In the genomic region with DNA sequence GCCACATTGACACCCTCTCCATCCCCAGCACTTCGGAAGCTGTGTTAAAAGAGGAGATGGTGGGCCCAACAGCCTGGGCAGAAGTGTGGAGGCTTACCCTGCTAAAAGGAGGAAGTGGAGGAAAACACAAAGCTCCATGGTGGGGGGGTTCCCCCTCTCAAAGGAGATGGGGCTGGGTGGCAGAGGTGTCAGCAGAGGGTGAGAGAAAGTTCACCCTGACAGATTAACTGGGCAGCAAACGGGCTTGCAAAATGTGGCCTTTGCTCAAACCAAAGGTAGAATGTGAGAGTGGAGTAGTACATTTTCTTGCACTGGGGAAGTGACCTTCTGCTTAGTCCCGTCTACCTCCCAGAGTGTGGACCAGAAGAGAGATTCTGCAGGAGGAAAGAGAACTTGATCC, we compare ENCODE assay signal across 14 cellular contexts. TPM values are rescaled to one million over a fixed set of nuclear protein-coding genes. Genes with fewer than 3 reads are reported as not detected.
A peak's percentile ranks its signal among the peaks of the same experiment; 100 is the strongest.
DNase-seq lines count a peak whose midpoint lies in the region; ATAC-seq and TF ChIP-seq lines count a peak whose summit lies in the region.
"Had no signal": no experiment of that assay in that cellular context is flagged by ENCODE, and none has a peak within 500 bp of the region (broad histone marks: within the 10 kb centered on the region; RNA-seq: fewer than 3 reads in every experiment).

No MANE protein-coding gene starts in this region.

- H4K20me1 ChIP-seq in neural progenitor cell (ENCODE audit: low read depth) = peaks cover 13% of the 10 kb centered on the region

- H3K4me3 ChIP-seq in endodermal cell (ENCODE audit: low read length) (no peak overlapping the region), neural progenitor cell (no peak overlapping the region)

- peak; percentile 90 for DNase-seq in MV-4-11 (lab: John Stamatoyannopoulos, UW)
- DNase-seq in memory B cell (ENCODE audit: low spot score in 2 of 2) = peak; percentile 37 to 52
- no peak for DNase-seq in endodermal cell
- DNase-seq in COLO668 (lab: John Stamatoyannopoulos, UW; ENCODE audit: unreplicated experiment) = no peak
- no peak for DNase-seq in neural progenitor cell (ENCODE audit: low spot score)
- no peak for DNase-seq in DMS79 treated with DMSO at 0.1 percent for 48 hours (lab: John Stamatoyannopoulos, UW)
- DNase-seq: activated T-cell treated with anti-CD3 and anti-CD28 coated beads, Interleukin-2, amount 50 U/mL, for 48 hours; central memory CD4-positive, alpha-beta T cell; foreskin fibroblast; Karpas-422; NCI-H510A treated with DMSO at 0.1 percent for 48 hours; trophoblast cell had no signal

- peak overlapping the region; percentile 44 for H3K4me3 Mint-ChIP-seq in memory B cell
- no peak overlapping the region for H3K4me3 Mint-ChIP-seq in endodermal cell
- H3K4me3 Mint-ChIP-seq in neural progenitor cell = no peak overlapping the region

- H3K36me3 ChIP-seq in endodermal cell (ENCODE audit: control insufficient read depth, insufficient read depth, low read length) = no peaks in the 10 kb centered on the region
- H3K36me3 ChIP-seq in neural progenitor cell = no peaks in the 10 kb centered on the region

- no peaks in the 10 kb centered on the region for H3K9me3 ChIP-seq in endodermal cell (ENCODE audit: control insufficient read depth, low read length)
- H3K9me3 ChIP-seq in neural progenitor cell (ENCODE audit: low read depth) = no peaks in the 10 kb centered on the region

- no peak overlapping the region for H3K9ac ChIP-seq in endodermal cell (ENCODE audit: extremely low read depth, low read length, poor library complexity, severe bottlenecking)
- H3K9ac ChIP-seq in neural progenitor cell = no peak overlapping the region

- H3K27ac ChIP-seq in endodermal cell (ENCODE audit: low read depth, low read length) (no peak overlapping the region), neural progenitor cell (no peak overlapping the region)

- H2AFZ ChIP-seq in neural progenitor cell (replicated peaks) = no peak overlapping the region

- H3K27me3 ChIP-seq in endodermal cell (ENCODE audit: control insufficient read depth, insufficient read depth, low read length, poor library complexity, severe bottlenecking) (no peaks in the 10 kb centered on the region), neural progenitor cell (no peaks in the 10 kb centered on the region)

- H3K79me2 ChIP-seq in neural progenitor cell (ENCODE audit: low read depth) = peaks cover 6% of the 10 kb centered on the region

- no peaks in the 10 kb centered on the region for H3K9me3 Mint-ChIP-seq in memory B cell
- H3K9me3 Mint-ChIP-seq in endodermal cell = no peaks in the 10 kb centered on the region
- H3K9me3 Mint-ChIP-seq in neural progenitor cell = no peaks in the 10 kb centered on the region

- H3K4me2 ChIP-seq in neural progenitor cell = no peak overlapping the region

- no peaks in the 10 kb centered on the region for H3K36me3 Mint-ChIP-seq in memory B cell
- no peaks in the 10 kb centered on the region for H3K36me3 Mint-ChIP-seq in endodermal cell (ENCODE audit: low read depth)
- H3K36me3 Mint-ChIP-seq in neural progenitor cell = no peaks in the 10 kb centered on the region

- ATAC-seq in GM18508 (IDR thresholded peaks at IDR 0.05; ENCODE audit: insufficient read depth, unreplicated experiment) (peak; percentile 50), GM21515 (IDR thresholded peaks at IDR 0.05; ENCODE audit: unreplicated experiment) (peak; percentile 54), memory B cell (ENCODE audit: low read depth) (peak; percentile 98)

- WGBS in endodermal cell (ENCODE audit: insufficient coverage in 1 of 2, insufficient read length in 1 of 2), 2 experiments = 84 to 100% methylated on average over 2 to 3 of the region's 3 CpGs

- H3K27ac Mint-ChIP-seq in memory B cell (peak overlapping the region; percentile 14), endodermal cell (no peak overlapping the region), neural progenitor cell (no peak overlapping the region)

- H3K27me3 Mint-ChIP-seq in memory B cell = no peaks in the 10 kb centered on the region
- no peaks in the 10 kb centered on the region for H3K27me3 Mint-ChIP-seq in endodermal cell (ENCODE audit: insufficient read depth)
- no peaks in the 10 kb centered on the region for H3K27me3 Mint-ChIP-seq in neural progenitor cell (ENCODE audit: insufficient read depth, low read depth)

- H3K4me1 Mint-ChIP-seq in memory B cell (peaks cover 52% of the 10 kb centered on the region), endodermal cell (peaks cover 13% of the 10 kb centered on the region), neural progenitor cell (peaks cover 26% of the 10 kb centered on the region)

- TF ChIP-seq CTCF in endodermal cell (conservative IDR thresholded peaks at IDR 0.05) (no peak), neural progenitor cell (IDR thresholded peaks at IDR 0.05) (no peak)

- H3K4me1 ChIP-seq in endodermal cell (ENCODE audit: control insufficient read depth, insufficient read depth, low read length) (no peaks in the 10 kb centered on the region), neural progenitor cell (peaks cover 8% of the 10 kb centered on the region)

- H3F3A ChIP-seq in neural progenitor cell (ENCODE audit: low read depth) = no peaks in the 10 kb centered on the region

RNA-seq across cellular contexts. Expression of a gene that starts 44.7 kb away (rescaled TPM):
- total RNA-seq in endodermal cell = 10 to 100 TPM; 47.8 to 65.6 TPM
- polyA plus RNA-seq in endodermal cell (2013, experiment 1 of 2) = 22.1 TPM
- 17.6 TPM for polyA plus RNA-seq in endodermal cell (2013, experiment 2 of 2)
- total RNA-seq in neural progenitor cell (ENCODE audit: low replicate concordance) = 39.9 and 49.7 TPM in 2 replicates

Comparison
In these comparisons a context has a peak if more than half of its experiments do, and no peak if none do; other contexts are left out.
1. DNase-seq: peak in MV-4-11 (single experiment) and memory B cell (2 of 2); none in endodermal cell (single experiment), COLO668 (single experiment), neural progenitor cell (single experiment) and DMS79 treated with DMSO at 0.1 percent for 48 hours (single experiment).
2. Peak in every context shown above with its lines, with median percentiles within 50 percentile points of each other: ATAC-seq.